ENCODE assay signal across 21 cellular contexts in genomic region chr16:57155702-57156350, GRCh38.
"Had no signal": no experiment of that assay in that cellular context is flagged by ENCODE, and none has a peak within 500 bp of the region (broad histone marks: within the 10 kb centered on the region; RNA-seq: fewer than 3 reads in every experiment).

No MANE protein-coding gene starts in this region.

- ATAC-seq: activated CD8-positive, alpha-beta memory T cell treated with anti-CD3 and anti-CD28 coated beads, Interleukin-2, amount 10 ng/mL, durations not matched to agents 7 days and 5 days; lower lobe of right lung; natural killer cell treated with Interleukin-12 subunit alpha and Interleukin-12 subunit beta and Interleukin-15 and Interleukin-18, amount 100 ng/mL, for 72 hours; stimulated activated memory B cell treated with anti-CD40 and anti-IgM and Interleukin-4, amounts not matched to agents 10 μg/mL and 1 μg/mL and 100 μg/mL, for 72 hours had no signal

- H3K27me3 Mint-ChIP-seq: activated CD8-positive, alpha-beta memory T cell treated with anti-CD3 and anti-CD28 coated beads, Interleukin-2, amount 10 ng/mL, durations not matched to agents 7 days and 5 days; activated naive CD8-positive, alpha-beta T cell treated with anti-CD3 and anti-CD28 coated beads, Interleukin-2, amount 10 ng/mL, durations not matched to agents 7 days and 5 days; natural killer cell treated with Interleukin-12 subunit alpha and Interleukin-12 subunit beta and Interleukin-15 and Interleukin-18, amount 100 ng/mL, for 72 hours; stimulated activated memory B cell treated with anti-CD40 and anti-IgM and Interleukin-4, amounts not matched to agents 10 μg/mL and 1 μg/mL and 100 μg/mL, for 72 hours had no signal

- H3K27ac Mint-ChIP-seq: activated CD8-positive, alpha-beta memory T cell treated with anti-CD3 and anti-CD28 coated beads, Interleukin-2, amount 10 ng/mL, durations not matched to agents 7 days and 5 days; activated naive CD8-positive, alpha-beta T cell treated with anti-CD3 and anti-CD28 coated beads, Interleukin-2, amount 10 ng/mL, durations not matched to agents 7 days and 5 days; natural killer cell treated with Interleukin-12 subunit alpha and Interleukin-12 subunit beta and Interleukin-15 and Interleukin-18, amount 100 ng/mL, for 72 hours; stimulated activated memory B cell treated with anti-CD40 and anti-IgM and Interleukin-4, amounts not matched to agents 10 μg/mL and 1 μg/mL and 100 μg/mL, for 72 hours had no signal

- H3K9me3 ChIP-seq: lower lobe of right lung, spleen, thoracic aorta, upper lobe of left lung had no signal

- H3K27me3 ChIP-seq: cardiac muscle cell, dorsolateral prefrontal cortex, spleen, upper lobe of left lung had no signal

- H3K4me3 ChIP-seq: cardiac muscle cell, dorsolateral prefrontal cortex, lower lobe of right lung, spleen, thoracic aorta, upper lobe of left lung had no signal

- H3K27ac ChIP-seq: cardiac muscle cell, dorsolateral prefrontal cortex, lower lobe of right lung, thoracic aorta had no signal

- DNase-seq: activated CD4-positive, CD25-positive, alpha-beta regulatory T cell; activated effector memory CD4-positive, alpha-beta T cell treated with anti-CD3 and anti-CD28 coated beads, Interleukin-2, amount 50 U/mL, for 16 hours; activated naive CD8-positive, alpha-beta T cell treated with anti-CD3 and anti-CD28 coated beads, Interleukin-2, amount 10 ng/mL, durations not matched to agents 7 days and 5 days; amygdala; dorsolateral prefrontal cortex; foreskin melanocyte; glutamatergic neuron; hypothalamus; islet precursor cell; left colon; lower lobe of right lung; nucleus accumbens; SIG-M5; spleen; stimulated activated CD4-positive, alpha-beta T cell treated with anti-CD3 and anti-CD28 coated beads, Interleukin-4, amount 100 ng/mL, for 4 hours; upper lobe of left lung had no signal

- H3K4me3 Mint-ChIP-seq: activated CD8-positive, alpha-beta memory T cell treated with anti-CD3 and anti-CD28 coated beads, Interleukin-2, amount 10 ng/mL, durations not matched to agents 7 days and 5 days; activated naive CD8-positive, alpha-beta T cell treated with anti-CD3 and anti-CD28 coated beads, Interleukin-2, amount 10 ng/mL, durations not matched to agents 7 days and 5 days; natural killer cell treated with Interleukin-12 subunit alpha and Interleukin-12 subunit beta and Interleukin-15 and Interleukin-18, amount 100 ng/mL, for 72 hours; stimulated activated memory B cell treated with anti-CD40 and anti-IgM and Interleukin-4, amounts not matched to agents 10 μg/mL and 1 μg/mL and 100 μg/mL, for 72 hours had no signal

- H3K9me3 Mint-ChIP-seq: activated naive CD8-positive, alpha-beta T cell treated with anti-CD3 and anti-CD28 coated beads, Interleukin-2, amount 10 ng/mL, durations not matched to agents 7 days and 5 days; natural killer cell treated with Interleukin-12 subunit alpha and Interleukin-12 subunit beta and Interleukin-15 and Interleukin-18, amount 100 ng/mL, for 72 hours; stimulated activated memory B cell treated with anti-CD40 and anti-IgM and Interleukin-4, amounts not matched to agents 10 μg/mL and 1 μg/mL and 100 μg/mL, for 72 hours had no signal
